8 cellular contexts compared by ENCODE assay signal in genomic region chr10:79093658-79094411, GRCh38. TPM values are rescaled to one million over a fixed set of nuclear protein-coding genes. Genes with fewer than 3 reads are reported as not detected.
DNase-seq lines count a peak whose midpoint lies in the region; ATAC-seq and TF ChIP-seq lines count a peak whose summit lies in the region.

No MANE protein-coding gene starts in this region.

- H3K4me1 Mint-ChIP-seq in activated T-helper 2 cell treated with anti-CD3 and anti-CD28 coated beads, Interferon-gamma antibody, Interleukin-2, Interleukin-4, amounts not matched to agents 10 μg/mL and 5 μg/mL and 100 μg/mL, durations not matched to agents 14 hours and 24 hours and 36 hours (ENCODE audit: low read depth) = peaks cover 30% of the 10 kb centered on the region

- no peaks in the 10 kb centered on the region for H3K27me3 Mint-ChIP-seq in activated T-helper 2 cell treated with anti-CD3 and anti-CD28 coated beads, Interferon-gamma antibody, Interleukin-2, Interleukin-4, amounts not matched to agents 10 μg/mL and 5 μg/mL and 100 μg/mL, durations not matched to agents 14 hours and 24 hours and 36 hours (ENCODE audit: low read depth)

- H3K9me3 ChIP-seq in right lobe of liver = no peaks in the 10 kb centered on the region
- no peaks in the 10 kb centered on the region for H3K9me3 ChIP-seq in upper lobe of right lung

- H3K27me3 ChIP-seq in right lobe of liver (no peaks in the 10 kb centered on the region), upper lobe of right lung (no peaks in the 10 kb centered on the region)

- H3K4me3 ChIP-seq in right lobe of liver = peak overlapping the region in 1 of 3 donors; percentile 8
- H3K4me3 ChIP-seq in upper lobe of right lung = no peak overlapping the region

- peak; percentile 81 for DNase-seq in DMS53 treated with DMSO at 0.1 percent for 48 hours (lab: John Stamatoyannopoulos, UW; ENCODE audit: unreplicated experiment)
- DNase-seq in activated T-helper 2 cell treated with anti-CD3 and anti-CD28 coated beads, Interferon-gamma antibody, Interleukin-2, Interleukin-4, amounts not matched to agents 10 μg/mL and 5 μg/mL and 100 μg/mL, durations not matched to agents 14 hours and 24 hours and 36 hours (ENCODE audit: low spot score) = no peak
- DNase-seq in right lobe of liver = peak; percentile 82 to 95 (median 92)
- DNase-seq in upper lobe of right lung = no peak
- no peak for DNase-seq in COR-L47 (lab: John Stamatoyannopoulos, UW)

- no peak overlapping the region for H3K4me3 Mint-ChIP-seq in activated T-helper 2 cell treated with anti-CD3 and anti-CD28 coated beads, Interferon-gamma antibody, Interleukin-2, Interleukin-4, amounts not matched to agents 10 μg/mL and 5 μg/mL and 100 μg/mL, durations not matched to agents 14 hours and 24 hours and 36 hours (ENCODE audit: low read depth)

- TF ChIP-seq POLR2A in right lobe of liver (IDR thresholded peaks at IDR 0.05) = peak; percentile 17

- H3K27ac Mint-ChIP-seq in activated T-helper 2 cell treated with anti-CD3 and anti-CD28 coated beads, Interferon-gamma antibody, Interleukin-2, Interleukin-4, amounts not matched to agents 10 μg/mL and 5 μg/mL and 100 μg/mL, durations not matched to agents 14 hours and 24 hours and 36 hours = peak overlapping the region; percentile 63

- no peaks in the 10 kb centered on the region for H3K9me3 Mint-ChIP-seq in activated T-helper 2 cell treated with anti-CD3 and anti-CD28 coated beads, Interferon-gamma antibody, Interleukin-2, Interleukin-4, amounts not matched to agents 10 μg/mL and 5 μg/mL and 100 μg/mL, durations not matched to agents 14 hours and 24 hours and 36 hours

- peak; percentile 52 for ATAC-seq in HG03442 (IDR thresholded peaks at IDR 0.05; ENCODE audit: unreplicated experiment)
- ATAC-seq in right lobe of liver = peak; percentile 81 to 90 (median 86)
- peak; percentile 77 for ATAC-seq in upper lobe of right lung
- no peak for ATAC-seq in GM21825 (IDR thresholded peaks at IDR 0.05; ENCODE audit: unreplicated experiment)
- no peak for ATAC-seq in HG03097 (IDR thresholded peaks at IDR 0.05; ENCODE audit: low FRiP score, unreplicated experiment)

- TF ChIP-seq CTCF in right lobe of liver (IDR thresholded peaks at IDR 0.05) (no peak), upper lobe of right lung (IDR thresholded peaks at IDR 0.05) (no peak)

- intact Hi-C loops in activated T-helper 2 cell treated with anti-CD3 and anti-CD28 coated beads, Interferon-gamma antibody, Interleukin-2, Interleukin-4, amounts not matched to agents 10 μg/mL and 5 μg/mL and 100 μg/mL, durations not matched to agents 14 hours and 24 hours and 36 hours (cut with micrococcal nuclease) = no loop called here
- intact Hi-C loops in right lobe of liver (cut with DNase I) = loop anchor here in 1 of 2 donors (10.0 kb wide), 1 partner anchor 101 kb away; no protein-coding TSS in a partner anchor
- intact Hi-C loops in upper lobe of right lung (cut with DNase I) = no loop called here

- peaks cover 0 to 73% (median 33%) of the 10 kb centered on the region in 4 donors for H3K4me1 ChIP-seq in right lobe of liver
- peaks cover 83% of the 10 kb centered on the region for H3K4me1 ChIP-seq in upper lobe of right lung

- peak overlapping the region; percentile 77 to 92 (median 78) for H3K27ac ChIP-seq in right lobe of liver
- peak overlapping the region; percentile 80 for H3K27ac ChIP-seq in upper lobe of right lung

- WGBS in right lobe of liver (ENCODE audit: insufficient coverage, low coverage, low lambda C conversion rate, missing lambda C conversion rate) = 2% methylated on average over 12 of the region's 24 CpGs

- H3K36me3 Mint-ChIP-seq in activated T-helper 2 cell treated with anti-CD3 and anti-CD28 coated beads, Interferon-gamma antibody, Interleukin-2, Interleukin-4, amounts not matched to agents 10 μg/mL and 5 μg/mL and 100 μg/mL, durations not matched to agents 14 hours and 24 hours and 36 hours (ENCODE audit: low read depth) = no peaks in the 10 kb centered on the region

- H3K36me3 ChIP-seq in right lobe of liver = no peaks in the 10 kb centered on the region
- H3K36me3 ChIP-seq in upper lobe of right lung = no peaks in the 10 kb centered on the region

RNA-seq across cellular contexts. Expression of gene ZMIZ1, which starts 25.1 kb away (rescaled TPM):
- total RNA-seq in activated T-helper 2 cell treated with anti-CD3 and anti-CD28 coated beads, Interferon-gamma antibody, Interleukin-2, Interleukin-4, amounts not matched to agents 10 μg/mL and 5 μg/mL and 100 μg/mL, durations not matched to agents 14 hours and 24 hours and 36 hours = 79.2 and 80.4 TPM in 2 replicates
- total RNA-seq in right lobe of liver (10 to 100 TPM in 5 of 6 experiments, 1 to 10 TPM in 1; 9.9 to 22.8 (median 12.3) TPM), upper lobe of right lung (84.7 TPM)

Comparison
In these comparisons a context has a peak if more than half of its experiments do, and no peak if none do; other contexts are left out.
1. DNase-seq: peak in DMS53 treated with DMSO at 0.1 percent for 48 hours (single experiment) and right lobe of liver (3 of 3); none in activated T-helper 2 cell treated with anti-CD3 and anti-CD28 coated beads, Interferon-gamma antibody, Interleukin-2, Interleukin-4, amounts not matched to agents 10 μg/mL and 5 μg/mL and 100 μg/mL, durations not matched to agents 14 hours and 24 hours and 36 hours (single experiment), upper lobe of right lung (single experiment) and COR-L47 (single experiment).
2. ATAC-seq: peak in HG03442 (single experiment), right lobe of liver (4 of 4) and upper lobe of right lung (single experiment); none in GM21825 (single experiment) and HG03097 (single experiment).